ENCODE assay signal across 10 cellular contexts in the genomic region with DNA sequence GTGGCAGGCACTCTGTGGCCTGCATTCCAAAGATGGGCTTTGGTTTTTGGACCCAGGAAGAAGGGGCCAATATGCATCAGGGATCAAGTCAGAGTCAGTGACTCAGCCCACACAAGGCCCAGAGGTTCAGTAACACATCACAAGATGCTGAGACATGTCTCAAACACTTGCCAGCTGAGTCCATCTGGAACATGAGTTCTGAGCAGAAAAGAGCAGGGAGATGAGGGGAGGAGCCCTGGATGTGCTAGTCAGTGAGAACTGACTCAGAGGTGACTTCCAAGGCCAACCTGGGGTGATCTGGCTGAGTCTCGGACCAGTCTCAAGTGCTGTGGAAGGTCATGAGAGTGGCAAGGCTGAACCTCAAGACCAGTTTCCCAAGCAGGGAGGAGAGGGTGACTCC.
A peak's percentile ranks its signal among the peaks of the same experiment; 100 is the strongest.
DNase-seq lines count a peak whose midpoint lies in the region; ATAC-seq, FAIRE-seq and TF ChIP-seq lines count a peak whose summit lies in the region.
"Had no signal": no experiment of that assay in that cellular context is flagged by ENCODE, and none has a peak within 500 bp of the region (broad histone marks: within the 10 kb centered on the region; RNA-seq: fewer than 3 reads in every experiment).

No MANE protein-coding gene starts in this region.

- H3K36me3 ChIP-seq in adrenal gland (replicated peaks in 1 of 2) (no peaks in the 10 kb centered on the region), heart right ventricle (no peaks in the 10 kb centered on the region), skeletal muscle satellite cell (ENCODE audit: insufficient read depth, low read length) (no peaks in the 10 kb centered on the region)
- H3K36me3 ChIP-seq: cardiac muscle cell had no signal

- H3K27ac ChIP-seq in adrenal gland, result peak overlapping the region; percentile 19 to 91 (median 82)
- H3K27ac ChIP-seq in heart right ventricle, result peak overlapping the region; percentile 30 to 83 (median 76)
- H3K27ac ChIP-seq: cardiac muscle cell, SK-N-MC had no signal

- TF ChIP-seq CTCF in adrenal gland (IDR thresholded peaks at IDR 0.05), result no peak
- no peak for TF ChIP-seq CTCF in heart right ventricle (IDR thresholded peaks at IDR 0.05)

- no peak for TF ChIP-seq POLR2A in GM12891 (IDR thresholded peaks at IDR 0.05; ENCODE audit: low read depth, low read length)
- TF ChIP-seq POLR2A in adrenal gland (IDR thresholded peaks at IDR 0.05), result peak in 1 of 2 donors; percentile 13

- no peaks in the 10 kb centered on the region for H3K27me3 Mint-ChIP-seq in T-helper 2 cell treated with Interferon-gamma antibody and Interleukin-4, amounts not matched to agents 5 μg/mL and 100 μg/mL, for 36 hours (ENCODE audit: low read depth)
- H3K27me3 Mint-ChIP-seq in activated T-helper 17 cell treated with anti-CD3 and anti-CD28 coated beads, Interleukin-2, amount 50 U/mL, for 72 hours, result no peaks in the 10 kb centered on the region

- H3K27me3 ChIP-seq in adrenal gland (no peaks in the 10 kb centered on the region), heart right ventricle (no peaks in the 10 kb centered on the region), skeletal muscle satellite cell (ENCODE audit: control insufficient read depth, insufficient read depth, low read length) (no peaks in the 10 kb centered on the region)
- H3K27me3 ChIP-seq: cardiac muscle cell had no signal

- H3K4me3 Mint-ChIP-seq in T-helper 2 cell treated with Interferon-gamma antibody and Interleukin-4, amounts not matched to agents 5 μg/mL and 100 μg/mL, for 36 hours, result no peak overlapping the region
- no peak overlapping the region for H3K4me3 Mint-ChIP-seq in activated T-helper 17 cell treated with anti-CD3 and anti-CD28 coated beads, Interleukin-2, amount 50 U/mL, for 72 hours

- H3K9me3 Mint-ChIP-seq in T-helper 2 cell treated with Interferon-gamma antibody and Interleukin-4, amounts not matched to agents 5 μg/mL and 100 μg/mL, for 36 hours, result no peaks in the 10 kb centered on the region
- no peaks in the 10 kb centered on the region for H3K9me3 Mint-ChIP-seq in activated T-helper 17 cell treated with anti-CD3 and anti-CD28 coated beads, Interleukin-2, amount 50 U/mL, for 72 hours

- no peak overlapping the region for H3K27ac Mint-ChIP-seq in T-helper 2 cell treated with Interferon-gamma antibody and Interleukin-4, amounts not matched to agents 5 μg/mL and 100 μg/mL, for 36 hours
- no peak overlapping the region for H3K27ac Mint-ChIP-seq in activated T-helper 17 cell treated with anti-CD3 and anti-CD28 coated beads, Interleukin-2, amount 50 U/mL, for 72 hours

- ATAC-seq in heart right ventricle (peak; percentile 87 to 95 (median 92)), HG02981 (IDR thresholded peaks at IDR 0.05; ENCODE audit: unreplicated experiment) (no peak), HG02870 (IDR thresholded peaks at IDR 0.05; ENCODE audit: unreplicated experiment) (no peak)
- ATAC-seq in activated T-helper 17 cell treated with anti-CD3 and anti-CD28 coated beads, Interleukin-2, amount 50 U/mL, for 72 hours (replicated peaks), result no peak

- no peaks in the 10 kb centered on the region for H3K36me3 Mint-ChIP-seq in T-helper 2 cell treated with Interferon-gamma antibody and Interleukin-4, amounts not matched to agents 5 μg/mL and 100 μg/mL, for 36 hours (ENCODE audit: low read depth)
- no peaks in the 10 kb centered on the region for H3K36me3 Mint-ChIP-seq in activated T-helper 17 cell treated with anti-CD3 and anti-CD28 coated beads, Interleukin-2, amount 50 U/mL, for 72 hours (ENCODE audit: low read depth)

- H3K4me1 ChIP-seq in adrenal gland (replicated peaks in 1 of 2) (peaks cover 13 to 25% of the 10 kb centered on the region in 2 donors), heart right ventricle (peaks cover 0 to 25% (median 16%) of the 10 kb centered on the region in 9 donors), skeletal muscle satellite cell (ENCODE audit: control insufficient read depth, insufficient read depth, low read length) (peaks cover 22% of the 10 kb centered on the region)

- intact Hi-C loops in adrenal gland (cut with DNase I), result no loop called here
- intact Hi-C loops in heart right ventricle (cut with DNase I), result no loop called here

- FAIRE-seq in GM12891 (lab: Jason Lieb, UNC), result peak; percentile 69

- H3K4me1 Mint-ChIP-seq in T-helper 2 cell treated with Interferon-gamma antibody and Interleukin-4, amounts not matched to agents 5 μg/mL and 100 μg/mL, for 36 hours (ENCODE audit: low read depth), result peaks cover 26% of the 10 kb centered on the region
- H3K4me1 Mint-ChIP-seq in activated T-helper 17 cell treated with anti-CD3 and anti-CD28 coated beads, Interleukin-2, amount 50 U/mL, for 72 hours, result peaks cover 19% of the 10 kb centered on the region

- H3K4me3 ChIP-seq in adrenal gland (no peak overlapping the region), heart right ventricle (no peak overlapping the region), skeletal muscle satellite cell (ENCODE audit: low read length) (no peak overlapping the region)
- H3K4me3 ChIP-seq: cardiac muscle cell, SK-N-MC had no signal

- peak overlapping the region; percentile 48 for H3K9ac ChIP-seq in skeletal muscle satellite cell (ENCODE audit: low read depth, low read length)

- WGBS in adrenal gland, 4 donors, result 14 to 57% (median 40%) methylated on average over 1 of the region's 1 CpG
- 59 to 65% methylated on average over 1 of the region's 1 CpG for WGBS in heart right ventricle, 2 donors

- peak overlapping the region; percentile 7 for H3K4me2 ChIP-seq in skeletal muscle satellite cell (ENCODE audit: low read length)

- H3K9me3 ChIP-seq in adrenal gland (replicated peaks in 1 of 3) (no peaks in the 10 kb centered on the region), heart right ventricle (no peaks in the 10 kb centered on the region), skeletal muscle satellite cell (replicated peaks; ENCODE audit: low read length) (no peaks in the 10 kb centered on the region)

- no peak for DNase-seq in GM12891 (ENCODE audit: insufficient read length, low spot score)
- peak; percentile 75 to 93 (median 90) for DNase-seq in adrenal gland
- peak; percentile 19 to 80 for DNase-seq in heart right ventricle
- DNase-seq in T-helper 2 cell treated with Interferon-gamma antibody and Interleukin-4, amounts not matched to agents 5 μg/mL and 100 μg/mL, for 36 hours (ENCODE audit: low spot score), result no peak

TF ChIP-seq in GM12891, 5 proteins besides CTCF, POLR2A, EP300 and RAD21:
- no peak for TF ChIP-seq PAX5 (IDR thresholded peaks at IDR 0.05; ENCODE audit: insufficient read depth, low read length, severe bottlenecking)
- TF ChIP-seq SPI1 (IDR thresholded peaks at IDR 0.05; ENCODE audit: low read depth, low read length), result no peak
- TF ChIP-seq POLR2AphosphoS5 (IDR thresholded peaks at IDR 0.05; ENCODE audit: low read depth, low read length), result no peak
- TF ChIP-seq TAF1 (IDR thresholded peaks at IDR 0.05; ENCODE audit: low read depth, low read length), result no peak
- TF ChIP-seq POU2F2 (IDR thresholded peaks at IDR 0.05; ENCODE audit: low read depth, low read length), result no peak

Comparison
In these comparisons a context has a peak if more than half of its experiments do, and no peak if none do; other contexts are left out.
1. DNase-seq: peak in adrenal gland (7 of 7) and heart right ventricle (2 of 2); none in GM12891 (single experiment) and T-helper 2 cell treated with Interferon-gamma antibody and Interleukin-4, amounts not matched to agents 5 μg/mL and 100 μg/mL, for 36 hours (single experiment).
2. ATAC-seq: peak in heart right ventricle (8 of 8); none in HG02981 (single experiment), activated T-helper 17 cell treated with anti-CD3 and anti-CD28 coated beads, Interleukin-2, amount 50 U/mL, for 72 hours (single experiment) and HG02870 (single experiment).